Comparison of ENCODE assay signal across 19 cellular contexts in genomic region chr16:51734220-51734619, GRCh38.
"Had no signal": no experiment of that assay in that cellular context is flagged by ENCODE, and none has a peak within 500 bp of the region (broad histone marks: within the 10 kb centered on the region; RNA-seq: fewer than 3 reads in every experiment).

No MANE protein-coding gene starts in this region.

- H3K4me3 Mint-ChIP-seq: activated naive CD4-positive, alpha-beta T cell treated with anti-CD3 and anti-CD28 coated beads for 36 hours; activated naive CD8-positive, alpha-beta T cell treated with anti-CD3 and anti-CD28 coated beads, Interleukin-2, amount 50 U/mL, for 24 hours; naive thymus-derived CD8-positive, alpha-beta T cell; stimulated activated effector memory CD8-positive, alpha-beta T cell treated with anti-CD3 and anti-CD28 coated beads, Interleukin-12 subunit alpha, Interleukin-12 subunit beta, amount 100 ng/mL, for 72 hours had no signal

- H3K36me3 Mint-ChIP-seq: naive thymus-derived CD8-positive, alpha-beta T cell; stimulated activated effector memory CD8-positive, alpha-beta T cell treated with anti-CD3 and anti-CD28 coated beads, Interleukin-12 subunit alpha, Interleukin-12 subunit beta, amount 100 ng/mL, for 72 hours had no signal

- H3K27me3 Mint-ChIP-seq: activated naive CD8-positive, alpha-beta T cell treated with anti-CD3 and anti-CD28 coated beads, Interleukin-2, amount 50 U/mL, for 24 hours had no signal

- ATAC-seq: activated naive CD8-positive, alpha-beta T cell treated with anti-CD3 and anti-CD28 coated beads, Interleukin-2, amount 50 U/mL, for 24 hours; naive thymus-derived CD8-positive, alpha-beta T cell; stimulated activated effector memory CD8-positive, alpha-beta T cell treated with anti-CD3 and anti-CD28 coated beads, Interleukin-12 subunit alpha, Interleukin-12 subunit beta, amount 100 ng/mL, for 72 hours had no signal

- H3K27ac Mint-ChIP-seq: activated naive CD4-positive, alpha-beta T cell treated with anti-CD3 and anti-CD28 coated beads for 36 hours; activated naive CD8-positive, alpha-beta T cell treated with anti-CD3 and anti-CD28 coated beads, Interleukin-2, amount 50 U/mL, for 24 hours; activated T-helper 2 cell treated with anti-CD3 and anti-CD28 coated beads, Interferon-gamma antibody, Interleukin-2, Interleukin-4, amounts not matched to agents 10 μg/mL and 5 μg/mL and 100 μg/mL, durations not matched to agents 14 hours and 24 hours and 36 hours; naive thymus-derived CD8-positive, alpha-beta T cell; stimulated activated effector memory CD8-positive, alpha-beta T cell treated with anti-CD3 and anti-CD28 coated beads, Interleukin-12 subunit alpha, Interleukin-12 subunit beta, amount 100 ng/mL, for 72 hours had no signal

- H3K4me3 ChIP-seq: ascending aorta, breast epithelium, thoracic aorta had no signal

- H3K27me3 ChIP-seq: ascending aorta, breast epithelium had no signal

- H3K36me3 ChIP-seq: ascending aorta, breast epithelium, thoracic aorta had no signal

- H3K4me1 ChIP-seq: ascending aorta, breast epithelium had no signal

- H3K9me3 ChIP-seq: ascending aorta, breast epithelium, thoracic aorta had no signal

- H3K4me1 Mint-ChIP-seq: activated naive CD8-positive, alpha-beta T cell treated with anti-CD3 and anti-CD28 coated beads, Interleukin-2, amount 50 U/mL, for 24 hours; naive thymus-derived CD8-positive, alpha-beta T cell; stimulated activated effector memory CD8-positive, alpha-beta T cell treated with anti-CD3 and anti-CD28 coated beads, Interleukin-12 subunit alpha, Interleukin-12 subunit beta, amount 100 ng/mL, for 72 hours had no signal

- DNase-seq: activated CD4-positive, alpha-beta T cell treated with anti-CD3 and anti-CD28 coated beads for 1 hour; activated CD4-positive, alpha-beta T cell treated with anti-CD3 and anti-CD28 coated beads, Interleukin-2, amount 50 U/mL, for 4 hours; activated naive CD4-positive, alpha-beta T cell treated with anti-CD3 and anti-CD28 coated beads for 36 hours; activated naive CD8-positive, alpha-beta T cell treated with anti-CD3 and anti-CD28 coated beads, Interleukin-2, amount 50 U/mL, for 24 hours; cerebellar nuclear complex; effector CD8-positive, alpha-beta T cell; foreskin melanocyte; head of caudate nucleus; kidney glomerular epithelial cell; mesenchymal stem cell; naive thymus-derived CD8-positive, alpha-beta T cell; nucleus accumbens; posterior cingulate gyrus had no signal

- H3K27ac ChIP-seq: ascending aorta, breast epithelium, thoracic aorta, VCaP had no signal
